In genomic region chr10:113126506-113127192, GRCh38 we compare ENCODE assay signal across 8 cellular contexts.
DNase-seq lines count a peak whose midpoint lies in the region; ATAC-seq and FAIRE-seq lines count a peak whose summit lies in the region.

No MANE protein-coding gene starts in this region.

- no peak for FAIRE-seq in GM18507 (lab: Jason Lieb, UNC)

- peak; percentile 53 for DNase-seq in 8988T
- peak; percentile 15 for DNase-seq in GM18507 (ENCODE audit: extremely low spot score, insufficient read length, low read depth)
- peak; percentile 76 for DNase-seq in NCI-H510A (lab: John Stamatoyannopoulos, UW)
- DNase-seq in activated T-cell treated with anti-CD3 and anti-CD28 coated beads for 1 hour (ENCODE audit: low read depth), result peak; percentile 21
- DNase-seq in epidermal melanocyte (ENCODE audit: insufficient read length, low spot score), result peak; percentile 34
- peak; percentile 69 for DNase-seq in middle frontal gyrus (ENCODE audit: extremely low spot score, low spot score)
- DNase-seq in stimulated activated CD8-positive, alpha-beta memory T cell treated with anti-CD3 and anti-CD28 coated beads, Interleukin-4, amount 100 ng/mL, for 24 hours (ENCODE audit: low read depth), result peak; percentile 22

- ATAC-seq in HG02970 (IDR thresholded peaks at IDR 0.05; ENCODE audit: low FRiP score, unreplicated experiment), result no peak

Comparison
In these comparisons a context has a peak if more than half of its experiments do, and no peak if none do; other contexts are left out.
1. DNase-seq: peak in every context shown above with its lines; median percentile 76 in NCI-H510A; 69 in middle frontal gyrus; 53 in 8988T; 34 in epidermal melanocyte; 22 in stimulated activated CD8-positive, alpha-beta memory T cell treated with anti-CD3 and anti-CD28 coated beads, Interleukin-4, amount 100 ng/mL, for 24 hours; 21 in activated T-cell treated with anti-CD3 and anti-CD28 coated beads for 1 hour; 15 in GM18507.